8 cellular contexts compared by ENCODE assay signal in the genomic region with DNA sequence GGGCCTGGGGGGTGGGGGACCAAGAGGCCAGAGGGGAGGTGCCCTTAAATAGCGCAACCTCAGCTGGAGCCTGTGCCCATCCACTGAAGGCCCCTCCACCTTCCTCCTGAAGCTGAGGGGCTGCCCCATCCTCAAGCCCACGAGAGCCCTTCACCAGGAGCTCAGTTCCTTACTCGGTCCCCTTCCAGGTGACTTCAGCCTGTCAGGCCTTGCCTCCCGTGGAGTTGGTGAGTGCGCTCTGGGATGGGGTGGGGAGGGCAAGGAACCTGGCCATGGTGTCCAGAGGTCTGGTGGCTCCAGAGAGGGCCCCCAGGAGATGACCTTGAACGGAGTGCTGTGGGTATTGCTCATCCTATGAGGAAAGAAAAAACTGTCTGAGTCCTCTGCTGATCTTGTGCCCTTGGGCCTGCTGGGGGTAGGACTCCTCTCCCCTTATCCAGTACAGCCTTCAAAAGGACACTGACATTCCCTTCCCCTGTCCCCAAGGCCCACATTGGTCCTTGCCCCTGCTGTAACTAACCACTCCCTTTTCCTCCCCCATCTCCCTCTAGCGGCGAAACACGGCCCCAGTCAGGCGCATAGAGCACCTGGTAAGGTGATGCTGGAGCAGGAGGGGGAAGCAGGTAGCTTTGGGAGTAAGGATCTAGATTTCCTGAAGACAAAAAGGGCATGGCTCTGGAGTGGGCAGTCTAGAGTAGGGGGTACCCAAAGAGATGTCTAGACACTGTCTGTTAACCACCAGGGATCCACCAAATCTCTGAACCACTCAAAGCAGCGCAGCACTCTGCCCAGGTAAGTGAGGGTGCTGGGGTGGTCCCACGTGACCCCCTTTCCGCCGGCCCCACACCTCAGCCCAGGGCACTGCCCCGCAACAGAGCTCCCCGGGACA. TPM values are rescaled to one million over a fixed set of nuclear protein-coding genes. Genes with fewer than 3 reads are reported as not detected.
DNase-seq lines count a peak whose midpoint lies in the region; ATAC-seq and TF ChIP-seq lines count a peak whose summit lies in the region.

No MANE protein-coding gene starts in this region.

- ATAC-seq in HG02870 (IDR thresholded peaks at IDR 0.05; ENCODE audit: unreplicated experiment): no peak

- intact Hi-C loops in activated naive CD4-positive, alpha-beta T cell treated with anti-CD3 and anti-CD28 coated beads for 36 hours (cut with micrococcal nuclease): loop anchor here (1.0 kb wide), 2 partner anchors 26 to 47 kb away; a partner anchor contains a TSS
- intact Hi-C loops in uterus (cut with DNase I; ENCODE audit: low total_unique reads): no loop called here

- no peak for TF ChIP-seq POLR2A in uterus (IDR thresholded peaks at IDR 0.05)

- peak overlapping the region; percentile 66 for H3K9ac ChIP-seq in OCI-LY3 (ENCODE audit: low read length)

- TF ChIP-seq CTCF in OCI-LY3 (IDR thresholded peaks at IDR 0.05; ENCODE audit: low read depth, low read length) (peak; percentile 54), neutrophil (IDR thresholded peaks at IDR 0.05) (peak; percentile 60), uterus (IDR thresholded peaks at IDR 0.05) (peak; percentile 44 to 70 (median 58))

- peak overlapping the region; percentile 95 for H3K4me3 Mint-ChIP-seq in activated naive CD4-positive, alpha-beta T cell treated with anti-CD3 and anti-CD28 coated beads for 36 hours

- peaks cover 34% of the 10 kb centered on the region for H3K79me2 ChIP-seq in ACC112 (ENCODE audit: control insufficient read depth, insufficient read depth, low read length, unreplicated experiment)
- no peaks in the 10 kb centered on the region for H3K79me2 ChIP-seq in OCI-LY3 (ENCODE audit: low read length)

- H3K36me3 ChIP-seq in ACC112 (ENCODE audit: insufficient read depth, low read length): peaks cover 28% of the 10 kb centered on the region
- peaks cover 4% of the 10 kb centered on the region; the same call in 1 of the 2 replicates for H3K36me3 ChIP-seq in H7 (replicated peaks; ENCODE audit: control insufficient read depth, insufficient read depth, low read length)
- H3K36me3 ChIP-seq in OCI-LY3 (replicated peaks; ENCODE audit: low read depth, low read length): no peaks in the 10 kb centered on the region
- H3K36me3 ChIP-seq in neutrophil: no peaks in the 10 kb centered on the region
- H3K36me3 ChIP-seq in uterus: no peaks in the 10 kb centered on the region

- DNase-seq in H7 (peak; percentile 88), glomerular visceral epithelial cell (ENCODE audit: extremely low spot score) (peak; percentile 33), uterus (peak; percentile 57 to 71)
- peak; percentile 79 for DNase-seq in activated naive CD4-positive, alpha-beta T cell treated with anti-CD3 and anti-CD28 coated beads for 36 hours

- peak overlapping the region; percentile 67 for H3K4me3 ChIP-seq in ACC112 (ENCODE audit: low read depth, low read length)
- H3K4me3 ChIP-seq in H7 (ENCODE audit: insufficient read depth, low read depth, low read length): peak overlapping the region; percentile 76
- H3K4me3 ChIP-seq in OCI-LY3 (ENCODE audit: low read length): peak overlapping the region; percentile 94
- H3K4me3 ChIP-seq in neutrophil (ENCODE audit: low read depth in 1 of 2, low read length in 1 of 2): peak overlapping the region; percentile 83 to 89
- peak overlapping the region; percentile 59 to 76 for H3K4me3 ChIP-seq in uterus

- H3K36me3 Mint-ChIP-seq in activated naive CD4-positive, alpha-beta T cell treated with anti-CD3 and anti-CD28 coated beads for 36 hours (ENCODE audit: low read depth): no peaks in the 10 kb centered on the region

- CTCF ChIA-PET in activated naive CD4-positive, alpha-beta T cell treated with anti-CD3 and anti-CD28 coated beads for 36 hours (lab: Charles Lee): interaction anchor here (0.8 to 4.2 kb wide), 11 partner anchors 8 to 268 kb away, joined by 3 to 32 read pairs (median 4); a partner anchor contains a TSS

- H3K4me1 ChIP-seq in ACC112 (ENCODE audit: control insufficient read depth, insufficient read depth, low read length, unreplicated experiment): peaks cover 49% of the 10 kb centered on the region
- H3K4me1 ChIP-seq in OCI-LY3 (ENCODE audit: low read length): peaks cover 4% of the 10 kb centered on the region; the same call in 1 of the 2 replicates
- peaks cover 11 to 12% of the 10 kb centered on the region in 2 experiments for H3K4me1 ChIP-seq in neutrophil (ENCODE audit: control insufficient read depth in 1 of 2, insufficient read depth in 1 of 2, low read depth in 1 of 2, low read length in 1 of 2)
- peaks cover 0 to 19% of the 10 kb centered on the region in 2 donors for H3K4me1 ChIP-seq in uterus

- peaks cover 20% of the 10 kb centered on the region for H3K4me1 Mint-ChIP-seq in activated naive CD4-positive, alpha-beta T cell treated with anti-CD3 and anti-CD28 coated beads for 36 hours (ENCODE audit: low read depth)

- H4K20me1 ChIP-seq in OCI-LY3 (ENCODE audit: insufficient read depth, low read length): no peaks in the 10 kb centered on the region

- H3K27ac ChIP-seq in ACC112 (ENCODE audit: low read depth, low read length) (peak overlapping the region; percentile 6; the same call in 1 of the 2 replicates), OCI-LY3 (ENCODE audit: low read length) (0 out of 2 replicates have a peak overlapping the region, but pooled peaks have one; percentile 9), neutrophil (peak overlapping the region; percentile 33), uterus (peak overlapping the region; percentile 99)

- H3K27me3 ChIP-seq in ACC112 (ENCODE audit: insufficient read depth, low read length) (no peaks in the 10 kb centered on the region), H7 (ENCODE audit: control insufficient read depth, insufficient read depth, low read length) (0 out of 2 replicates have a peak, but pooled peaks cover 2% of the 10 kb centered on the region), OCI-LY3 (ENCODE audit: low read depth, low read length) (peaks cover 6% of the 10 kb centered on the region; the same call in 1 of the 2 replicates), neutrophil (peaks cover 9% of the 10 kb centered on the region), uterus (no peaks in the 10 kb centered on the region)

- H3K4me2 ChIP-seq in OCI-LY3 (ENCODE audit: low read length): peak overlapping the region; percentile 87

- no peaks in the 10 kb centered on the region for H3K9me3 Mint-ChIP-seq in activated naive CD4-positive, alpha-beta T cell treated with anti-CD3 and anti-CD28 coated beads for 36 hours

- no peaks in the 10 kb centered on the region for H3K27me3 Mint-ChIP-seq in activated naive CD4-positive, alpha-beta T cell treated with anti-CD3 and anti-CD28 coated beads for 36 hours (ENCODE audit: low read depth)

- no peak overlapping the region for H2AFZ ChIP-seq in ACC112 (ENCODE audit: low read length, unreplicated experiment)
- H2AFZ ChIP-seq in OCI-LY3 (ENCODE audit: low read depth, low read length): peak overlapping the region; percentile 93

- H3K9me3 ChIP-seq in OCI-LY3 (ENCODE audit: insufficient read depth, low read length): no peaks in the 10 kb centered on the region
- H3K9me3 ChIP-seq in neutrophil: no peaks in the 10 kb centered on the region
- no peaks in the 10 kb centered on the region for H3K9me3 ChIP-seq in uterus

- H3K27ac Mint-ChIP-seq in activated naive CD4-positive, alpha-beta T cell treated with anti-CD3 and anti-CD28 coated beads for 36 hours: peak overlapping the region; percentile 83

RNA-seq across cellular contexts. Expression of a gene that starts 3.6 kb away (rescaled TPM):
- 7.6 and 8.7 TPM in 2 replicates for total RNA-seq in H7 (2014; rRNA removed; shearing (Covaris generic))
- total RNA-seq in activated naive CD4-positive, alpha-beta T cell treated with anti-CD3 and anti-CD28 coated beads for 36 hours: under 1 TPM; 0.37 to 0.67 TPM
- total RNA-seq in uterus: 100 to 1,000 TPM in 2 of 4 donors, 10 to 100 TPM in 2; 64.0 to 394 (median 112) TPM

RNA-seq across cellular contexts. Expression of a gene that starts 25.7 kb away (rescaled TPM):
- 8.3 and 8.7 TPM in 2 replicates for total RNA-seq in H7 (2014; rRNA removed; shearing (Covaris generic))
- 10 to 100 TPM; 20.1 to 20.2 TPM for total RNA-seq in activated naive CD4-positive, alpha-beta T cell treated with anti-CD3 and anti-CD28 coated beads for 36 hours
- total RNA-seq in uterus: 10 to 100 TPM; 15.9 to 75.5 (median 28.9) TPM

RNA-seq across cellular contexts. Expression of a gene that starts 44.0 kb away (rescaled TPM):
- 10.8 and 17.5 TPM in 2 replicates for total RNA-seq in H7 (2014; rRNA removed; shearing (Covaris generic))
- total RNA-seq in activated naive CD4-positive, alpha-beta T cell treated with anti-CD3 and anti-CD28 coated beads for 36 hours: 1 to 10 TPM; 3.7 to 6.4 TPM
- 100 to 1,000 TPM in 3 of 4 donors, 10 to 100 TPM in 1; 48.7 to 762 (median 252) TPM for total RNA-seq in uterus

RNA-seq across cellular contexts. Expression of a gene that starts 47.2 kb away (rescaled TPM):
- 581 and 770 TPM in 2 replicates for total RNA-seq in H7 (2014; rRNA removed; shearing (Covaris generic))
- total RNA-seq in activated naive CD4-positive, alpha-beta T cell treated with anti-CD3 and anti-CD28 coated beads for 36 hours: 100 to 1,000 TPM; 813 to 821 TPM
- 1,000 to 10,000 TPM in 1 of 4 donors, 100 to 1,000 TPM in 3; 388 to 1,076 (median 585) TPM for total RNA-seq in uterus

RNA-seq across cellular contexts. Expression of a gene that starts 49.8 kb away (rescaled TPM):
- total RNA-seq in H7 (2014; rRNA removed; shearing (Covaris generic)): not detected in 2 replicates
- total RNA-seq in activated naive CD4-positive, alpha-beta T cell treated with anti-CD3 and anti-CD28 coated beads for 36 hours: under 1 TPM; 0.74 to 0.81 TPM
- under 1 TPM in 1 of 4 donors, not detected in 3; 0.82 TPM for total RNA-seq in uterus

Comparison
In these comparisons a context has a peak if more than half of its experiments do, and no peak if none do; other contexts are left out.
1. H3K27ac ChIP-seq: peak in every context shown above with its lines; median percentile 99 in uterus; 33 in neutrophil; 9 in OCI-LY3; 6 in ACC112.
2. DNase-seq: peak in every context shown above with its lines; median percentile 88 in H7; 79 in activated naive CD4-positive, alpha-beta T cell treated with anti-CD3 and anti-CD28 coated beads for 36 hours; 64 in uterus; 33 in glomerular visceral epithelial cell.